Comparison of ENCODE assay signal across 8 cellular contexts in the genomic region with DNA sequence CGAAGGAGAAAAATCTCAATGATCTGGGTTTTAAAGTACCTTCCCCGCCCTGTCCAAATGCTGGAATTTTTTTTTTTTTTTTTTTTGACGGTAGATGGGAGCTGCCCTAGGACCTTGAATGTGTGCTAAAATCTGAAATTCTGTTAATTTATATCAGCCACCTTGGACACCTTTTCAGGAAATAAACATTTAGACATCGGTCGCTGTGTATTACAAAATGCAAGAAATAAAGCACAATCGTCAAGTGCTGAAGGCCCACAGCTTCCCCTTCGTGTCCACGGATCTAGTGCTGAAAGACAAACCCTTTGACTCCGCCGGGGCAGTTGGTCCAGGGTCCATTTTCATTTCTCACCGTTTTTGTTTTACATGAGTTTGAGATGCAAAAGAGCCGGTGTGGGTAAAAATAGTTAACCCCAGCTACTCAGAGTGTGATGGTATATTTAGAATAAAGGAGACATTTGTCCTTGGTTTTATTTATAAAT.
DNase-seq lines count a peak whose midpoint lies in the region; ATAC-seq and TF ChIP-seq lines count a peak whose summit lies in the region.

No MANE protein-coding gene starts in this region.

- H3K27me3 ChIP-seq in Peyer's patch: no peaks in the 10 kb centered on the region

- TF ChIP-seq POLR2A in Peyer's patch (IDR thresholded peaks at IDR 0.05): no peak

- ATAC-seq in GM21515 (IDR thresholded peaks at IDR 0.05; ENCODE audit: unreplicated experiment) (peak; percentile 22), GM18870 (IDR thresholded peaks at IDR 0.05; ENCODE audit: unreplicated experiment) (no peak)

- no peaks in the 10 kb centered on the region for H3K36me3 ChIP-seq in Peyer's patch

- DNase-seq in C1 segment of cervical spinal cord (lab: John Stamatoyannopoulos, UW): peak in 9 of 14 donors; percentile 19 to 64 (median 39)
- peak in 2 of 3 donors; percentile 56 to 79 for DNase-seq in Peyer's patch
- peak in 25 of 61 donors; percentile 1 to 70 (median 34) for DNase-seq in caudate nucleus (lab: John Stamatoyannopoulos, UW)
- peak; percentile 59 for DNase-seq in kidney tubule cell (ENCODE audit: low spot score)
- peak; percentile 12 to 26 for DNase-seq in stimulated activated CD4-positive, alpha-beta T cell treated with anti-CD3 and anti-CD28 coated beads, Interleukin-4, amount 100 ng/mL, for 4 hours
- DNase-seq in activated CD4-positive, CD25-positive, alpha-beta regulatory T cell (lab: John Stamatoyannopoulos, UW): no peak

- TF ChIP-seq CTCF in Peyer's patch (IDR thresholded peaks at IDR 0.05): no peak

- H3K4me1 ChIP-seq in Peyer's patch: peaks cover 0 to 16% (median 5%) of the 10 kb centered on the region in 4 donors

- H3K9me3 ChIP-seq in Peyer's patch: no peaks in the 10 kb centered on the region

- H3K4me3 ChIP-seq in Peyer's patch: peak overlapping the region; percentile 54 to 67 (median 58)

- peak overlapping the region; percentile 96 to 98 (median 97) for H3K27ac ChIP-seq in Peyer's patch
- peak overlapping the region; percentile 100 for H3K27ac ChIP-seq in caudate nucleus (ENCODE audit: low read depth, low read length)

Comparison
In these comparisons a context has a peak if more than half of its experiments do, and no peak if none do; other contexts are left out.
1. DNase-seq: peak in C1 segment of cervical spinal cord (9 of 14), Peyer's patch (2 of 3), kidney tubule cell (single experiment) and stimulated activated CD4-positive, alpha-beta T cell treated with anti-CD3 and anti-CD28 coated beads, Interleukin-4, amount 100 ng/mL, for 4 hours (2 of 2); none in activated CD4-positive, CD25-positive, alpha-beta regulatory T cell (0 of 4).